Comparison of ENCODE assay signal across 10 cellular contexts in the genomic region with DNA sequence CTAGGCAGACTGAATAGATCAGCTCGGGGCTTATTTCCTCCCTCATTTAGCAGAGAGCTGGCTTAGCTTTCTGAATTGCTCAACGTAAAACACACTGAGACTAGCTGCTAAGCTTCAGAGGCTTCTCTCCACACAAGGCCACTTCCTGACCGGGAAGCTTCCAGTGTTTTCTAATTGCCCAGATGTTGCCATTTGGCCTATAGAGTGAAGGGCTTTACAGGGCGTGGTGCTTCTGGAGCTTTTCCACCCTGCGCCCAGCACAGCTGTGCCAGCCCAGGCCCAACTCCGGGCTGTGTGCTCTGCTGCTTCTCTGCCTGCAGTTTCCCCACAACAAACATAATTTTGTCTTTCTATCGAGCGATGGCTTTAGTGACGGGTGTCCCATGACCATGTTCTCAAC. TPM values are rescaled to one million over a fixed set of nuclear protein-coding genes. Genes with fewer than 3 reads are reported as not detected.
DNase-seq lines count a peak whose midpoint lies in the region; ATAC-seq and TF ChIP-seq lines count a peak whose summit lies in the region.
"Had no signal": no experiment of that assay in that cellular context is flagged by ENCODE, and none has a peak within 500 bp of the region (broad histone marks: within the 10 kb centered on the region; RNA-seq: fewer than 3 reads in every experiment).

No MANE protein-coding gene starts in this region.

- DNase-seq in activated CD8-positive, alpha-beta T cell treated with anti-CD3 and anti-CD28 coated beads, Interleukin-2, amount 10 ng/mL, durations not matched to agents 7 days and 5 days = no peak
- DNase-seq in activated CD8-positive, alpha-beta T cell treated with anti-CD3 and anti-CD28 coated beads for 36 hours = no peak
- no peak for DNase-seq in mesenchymal stem cell
- no peak for DNase-seq in DMS53 treated with DMSO at 0.1 percent for 48 hours (lab: John Stamatoyannopoulos, UW; ENCODE audit: unreplicated experiment)
- DNase-seq in NCI-H1930 (lab: John Stamatoyannopoulos, UW) = no peak

- no peak overlapping the region for H3K4me2 ChIP-seq in mesenchymal stem cell (ENCODE audit: low read length, poor library complexity, severe bottlenecking)

- H2BK15ac ChIP-seq in mesenchymal stem cell (ENCODE audit: low read depth, poor library complexity, severe bottlenecking) = no peak overlapping the region

- ATAC-seq in activated CD8-positive, alpha-beta T cell treated with anti-CD3 and anti-CD28 coated beads, Interleukin-2, amount 10 ng/mL, durations not matched to agents 7 days and 5 days = no peak
- ATAC-seq in activated CD8-positive, alpha-beta T cell treated with anti-CD3 and anti-CD28 coated beads for 36 hours = no peak
- no peak for ATAC-seq in GM18502 (IDR thresholded peaks at IDR 0.05; ENCODE audit: poor library complexity, unreplicated experiment)

- peak overlapping the region; percentile 85 for H3K9ac ChIP-seq in mesenchymal stem cell (ENCODE audit: low read length)

- H3K9me3 Mint-ChIP-seq in activated CD8-positive, alpha-beta T cell treated with anti-CD3 and anti-CD28 coated beads, Interleukin-2, amount 10 ng/mL, durations not matched to agents 7 days and 5 days (ENCODE audit: insufficient read depth) = no peaks in the 10 kb centered on the region
- H3K9me3 Mint-ChIP-seq in activated CD8-positive, alpha-beta T cell treated with anti-CD3 and anti-CD28 coated beads for 36 hours = no peaks in the 10 kb centered on the region

- H3K9me3 ChIP-seq in ectodermal cell (ENCODE audit: control insufficient read depth, low read length) (no peaks in the 10 kb centered on the region), mesenchymal stem cell (ENCODE audit: control insufficient read depth, low read length) (no peaks in the 10 kb centered on the region)
- H3K9me3 ChIP-seq: tibial artery had no signal

- H3K18ac ChIP-seq in mesenchymal stem cell (ENCODE audit: low read depth in 1 of 2, low read length in 2 of 2) = no peak overlapping the region

- no peaks in the 10 kb centered on the region for H3K79me1 ChIP-seq in mesenchymal stem cell (replicated peaks; ENCODE audit: low read length, poor library complexity, severe bottlenecking)

- H3K36me3 ChIP-seq in ectodermal cell (ENCODE audit: control insufficient read depth, insufficient read depth, low read length) (no peaks in the 10 kb centered on the region), mesenchymal stem cell (ENCODE audit: control insufficient read depth in 1 of 2, insufficient read depth in 2 of 2, low read depth in 1 of 2, low read length in 2 of 2) (no peaks in the 10 kb centered on the region)
- H3K36me3 ChIP-seq: tibial artery had no signal

- no peak overlapping the region for H3K14ac ChIP-seq in mesenchymal stem cell (ENCODE audit: low read length in 2 of 2)

- H3K27ac ChIP-seq in ectodermal cell (ENCODE audit: insufficient read depth, low read depth, low read length, poor library complexity, severe bottlenecking) (peak overlapping the region; percentile 27), mesenchymal stem cell (ENCODE audit: low read length, poor library complexity, severe bottlenecking) (no peak overlapping the region), temporal lobe (ENCODE audit: low read depth, low read length) (peak overlapping the region; percentile 69)

- H3K4ac ChIP-seq in mesenchymal stem cell (ENCODE audit: low read depth in 1 of 2, low read length in 2 of 2) = no peak overlapping the region

- no peak for TF ChIP-seq CTCF in activated CD8-positive, alpha-beta T cell treated with anti-CD3 and anti-CD28 coated beads for 36 hours (IDR thresholded peaks at IDR 0.05)

- no peak overlapping the region for H3K23ac ChIP-seq in mesenchymal stem cell (ENCODE audit: low read length in 2 of 2)

- peak overlapping the region; percentile 56 for H4K8ac ChIP-seq in mesenchymal stem cell (ENCODE audit: low read length)

- H3K36me3 Mint-ChIP-seq in activated CD8-positive, alpha-beta T cell treated with anti-CD3 and anti-CD28 coated beads, Interleukin-2, amount 10 ng/mL, durations not matched to agents 7 days and 5 days (ENCODE audit: low read depth) = no peaks in the 10 kb centered on the region
- H3K36me3 Mint-ChIP-seq in activated CD8-positive, alpha-beta T cell treated with anti-CD3 and anti-CD28 coated beads for 36 hours (ENCODE audit: low read depth) = no peaks in the 10 kb centered on the region

- no peaks in the 10 kb centered on the region for H3K27me3 ChIP-seq in ectodermal cell (ENCODE audit: control insufficient read depth, insufficient read depth, low read length, poor library complexity, severe bottlenecking)
- no peaks in the 10 kb centered on the region for H3K27me3 ChIP-seq in mesenchymal stem cell (ENCODE audit: control insufficient read depth in 1 of 2, insufficient read depth in 1 of 2, low read length in 2 of 2)

- H3K27ac Mint-ChIP-seq in activated CD8-positive, alpha-beta T cell treated with anti-CD3 and anti-CD28 coated beads, Interleukin-2, amount 10 ng/mL, durations not matched to agents 7 days and 5 days = no peak overlapping the region
- no peak overlapping the region for H3K27ac Mint-ChIP-seq in activated CD8-positive, alpha-beta T cell treated with anti-CD3 and anti-CD28 coated beads for 36 hours

- H3K4me3 Mint-ChIP-seq in activated CD8-positive, alpha-beta T cell treated with anti-CD3 and anti-CD28 coated beads, Interleukin-2, amount 10 ng/mL, durations not matched to agents 7 days and 5 days = peak overlapping the region; percentile 37
- no peak overlapping the region for H3K4me3 Mint-ChIP-seq in activated CD8-positive, alpha-beta T cell treated with anti-CD3 and anti-CD28 coated beads for 36 hours

- intact Hi-C loops in activated CD8-positive, alpha-beta T cell treated with anti-CD3 and anti-CD28 coated beads for 36 hours (cut with micrococcal nuclease) = loop anchor here (2.0 kb wide), 1 partner anchor 140 kb away; no protein-coding TSS in a partner anchor

- H3K4me3 ChIP-seq in ectodermal cell (ENCODE audit: insufficient read depth, low read depth, low read length) (no peak overlapping the region), mesenchymal stem cell (ENCODE audit: insufficient read depth in 1 of 2, low read depth in 1 of 2, low read length in 2 of 2) (no peak overlapping the region)

- peak overlapping the region; percentile 1 for H2BK120ac ChIP-seq in mesenchymal stem cell (ENCODE audit: low read depth, low read length)

- CTCF ChIA-PET in activated CD8-positive, alpha-beta T cell treated with anti-CD3 and anti-CD28 coated beads, Interleukin-2, amount 10 ng/mL, durations not matched to agents 7 days and 5 days (lab: Charles Lee) = interaction anchor here (0.7 to 11.2 kb wide), 29 partner anchors 10 to 834 kb away, joined by 3 to 222 read pairs (median 6); a partner anchor contains a TSS
- CTCF ChIA-PET in activated CD8-positive, alpha-beta T cell treated with anti-CD3 and anti-CD28 coated beads for 36 hours (lab: Charles Lee) = interaction anchor here (0.7 to 12.2 kb wide), 18 partner anchors 9 to 281 kb away, joined by 3 to 254 read pairs (median 7); a partner anchor contains a TSS

- peaks cover 12% of the 10 kb centered on the region for H3K4me1 Mint-ChIP-seq in activated CD8-positive, alpha-beta T cell treated with anti-CD3 and anti-CD28 coated beads, Interleukin-2, amount 10 ng/mL, durations not matched to agents 7 days and 5 days (ENCODE audit: low read depth)
- H3K4me1 Mint-ChIP-seq in activated CD8-positive, alpha-beta T cell treated with anti-CD3 and anti-CD28 coated beads for 36 hours (ENCODE audit: low read depth) = peaks cover 13% of the 10 kb centered on the region

- H4K91ac ChIP-seq in mesenchymal stem cell (ENCODE audit: low read length) = peak overlapping the region; percentile 7

- WGBS in ectodermal cell, 2 experiments = 80 to 84% methylated on average over 9 of the region's 9 CpGs
- 81% methylated on average over 9 of the region's 9 CpGs for WGBS in mesenchymal stem cell

- no peak overlapping the region for H2BK5ac ChIP-seq in mesenchymal stem cell (ENCODE audit: low read depth, low read length, poor library complexity, severe bottlenecking)

- POLR2A ChIA-PET in activated CD8-positive, alpha-beta T cell treated with anti-CD3 and anti-CD28 coated beads, Interleukin-2, amount 10 ng/mL, durations not matched to agents 7 days and 5 days (lab: Charles Lee) = no interaction called here
- POLR2A ChIA-PET in activated CD8-positive, alpha-beta T cell treated with anti-CD3 and anti-CD28 coated beads for 36 hours (lab: Charles Lee) = interaction anchor here (1.5 kb wide), 1 partner anchor 13 kb away, joined by 3 read pairs; no protein-coding TSS in a partner anchor

- peaks cover 10% of the 10 kb centered on the region for H3K4me1 ChIP-seq in ectodermal cell (ENCODE audit: control insufficient read depth, insufficient read depth, low read length)
- H3K4me1 ChIP-seq in mesenchymal stem cell (ENCODE audit: control insufficient read depth, insufficient read depth, low read depth, low read length) = peaks cover 10% of the 10 kb centered on the region

- H3K27me3 Mint-ChIP-seq in activated CD8-positive, alpha-beta T cell treated with anti-CD3 and anti-CD28 coated beads, Interleukin-2, amount 10 ng/mL, durations not matched to agents 7 days and 5 days (ENCODE audit: low read depth) = peaks cover 3% of the 10 kb centered on the region
- H3K27me3 Mint-ChIP-seq in activated CD8-positive, alpha-beta T cell treated with anti-CD3 and anti-CD28 coated beads for 36 hours = no peaks in the 10 kb centered on the region

- H2BK12ac ChIP-seq in mesenchymal stem cell (ENCODE audit: low read length in 2 of 2) = no peak overlapping the region

- no peak overlapping the region for H2AK5ac ChIP-seq in mesenchymal stem cell (ENCODE audit: low read length, severe bottlenecking)

- no peak overlapping the region for H2AFZ ChIP-seq in mesenchymal stem cell (ENCODE audit: low read depth, low read length)

RNA-seq across cellular contexts. Expression of a gene that starts 16.7 kb away (rescaled TPM):
- total RNA-seq in activated CD8-positive, alpha-beta T cell treated with anti-CD3 and anti-CD28 coated beads, Interleukin-2, amount 10 ng/mL, durations not matched to agents 7 days and 5 days = not detected
- total RNA-seq in activated CD8-positive, alpha-beta T cell treated with anti-CD3 and anti-CD28 coated beads for 36 hours = not detected
- polyA plus RNA-seq in ectodermal cell (2013, experiment 1 of 4) = not detected
- not detected for polyA plus RNA-seq in ectodermal cell (2013, experiment 2 of 4)
- not detected for polyA plus RNA-seq in ectodermal cell (2013, experiment 3 of 4)
- not detected for polyA plus RNA-seq in ectodermal cell (2013, experiment 4 of 4)
- not detected for polyA plus RNA-seq in mesenchymal stem cell (2013, experiment 1 of 2)
- polyA plus RNA-seq in mesenchymal stem cell (2013, experiment 2 of 2) = not detected
- total RNA-seq in temporal lobe = not detected
- polyA plus RNA-seq: neural cell had no signal
